ENCODE assay signal across 15 cellular contexts in the genomic region with DNA sequence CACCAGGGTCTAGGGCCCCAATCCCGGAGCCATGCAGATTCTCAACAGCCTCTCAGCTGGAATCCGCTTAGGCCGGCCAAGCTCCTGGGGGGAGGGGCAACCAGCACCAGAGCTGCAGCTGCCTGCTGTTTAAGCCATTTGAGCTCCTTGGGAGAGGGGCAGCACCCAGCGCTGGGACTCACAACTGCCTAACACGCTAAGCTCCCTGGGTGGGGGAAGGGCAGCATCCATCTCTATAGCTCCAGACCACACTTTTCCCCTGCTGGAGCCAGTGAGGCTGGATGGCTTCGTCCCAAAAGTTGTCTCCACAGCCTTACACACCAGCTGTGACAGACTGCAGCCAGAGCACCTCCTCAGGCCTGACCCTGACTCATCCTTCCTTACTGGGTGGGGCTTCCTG. TPM values are rescaled to one million over a fixed set of nuclear protein-coding genes. Genes with fewer than 3 reads are reported as not detected.
A peak's percentile ranks its signal among the peaks of the same experiment; 100 is the strongest.
DNase-seq lines count a peak whose midpoint lies in the region; ATAC-seq, FAIRE-seq and TF ChIP-seq lines count a peak whose summit lies in the region.
"Had no signal": no experiment of that assay in that cellular context is flagged by ENCODE, and none has a peak within 500 bp of the region (broad histone marks: within the 10 kb centered on the region; RNA-seq: fewer than 3 reads in every experiment).

No MANE protein-coding gene starts in this region.

- no peak overlapping the region for H3K27ac Mint-ChIP-seq in GM23338
- no peak overlapping the region for H3K27ac Mint-ChIP-seq in T-helper 2 cell treated with Interferon-gamma antibody and Interleukin-4, amounts not matched to agents 5 μg/mL and 100 μg/mL, for 36 hours
- H3K27ac Mint-ChIP-seq: CD8-positive, alpha-beta T cell; memory B cell had no signal

- no peak overlapping the region for H3K23ac ChIP-seq in H1 (ENCODE audit: insufficient read length)

- no peak for TF ChIP-seq RAD21 in H1 (IDR thresholded peaks at IDR 0.05 in 1 of 2, conservative IDR thresholded peaks at IDR 0.05 in 1 of 2; ENCODE audit: low read depth in 2 of 2, low read length in 2 of 2)

- H2BK12ac ChIP-seq in H1 (ENCODE audit: low read depth, low read length) = 0 out of 2 replicates have a peak overlapping the region, but pooled peaks have one; percentile 43

- FAIRE-seq in H1 (lab: Jason Lieb, UNC) = no peak

- H3K27me3 Mint-ChIP-seq in GM23338 (ENCODE audit: insufficient read depth, low read depth, poor library complexity) = no peaks in the 10 kb centered on the region
- H3K27me3 Mint-ChIP-seq in T-helper 2 cell treated with Interferon-gamma antibody and Interleukin-4, amounts not matched to agents 5 μg/mL and 100 μg/mL, for 36 hours (ENCODE audit: low read depth) = no peaks in the 10 kb centered on the region

- no peak overlapping the region for H2BK20ac ChIP-seq in H1 (ENCODE audit: low read length)

- no peak overlapping the region for H3K4me3 Mint-ChIP-seq in GM23338
- H3K4me3 Mint-ChIP-seq in T-helper 2 cell treated with Interferon-gamma antibody and Interleukin-4, amounts not matched to agents 5 μg/mL and 100 μg/mL, for 36 hours = no peak overlapping the region
- H3K4me3 Mint-ChIP-seq: CD8-positive, alpha-beta T cell; memory B cell had no signal

- H3K36me3 ChIP-seq in GM23338 (ENCODE audit: insufficient read depth) (no peaks in the 10 kb centered on the region), H1 (ENCODE audit: control insufficient read depth in 2 of 4, insufficient read depth in 4 of 4, low read length in 3 of 4) (no peaks in the 10 kb centered on the region)
- H3K36me3 ChIP-seq: neutrophil, right lobe of liver, tibial artery had no signal

- H3K27ac ChIP-seq in GM23338 (ENCODE audit: low read depth) = no peak overlapping the region
- no peak overlapping the region for H3K27ac ChIP-seq in H1 (ENCODE audit: low read depth, low read length)
- H3K27ac ChIP-seq: neutrophil, right lobe of liver, tibial artery had no signal

- no peak overlapping the region for H2AK5ac ChIP-seq in H1 (ENCODE audit: low read depth, low read length)

- H3K4me1 Mint-ChIP-seq in GM23338 = peaks cover 5% of the 10 kb centered on the region; the same call in 2 of the 3 replicates
- H3K4me1 Mint-ChIP-seq in T-helper 2 cell treated with Interferon-gamma antibody and Interleukin-4, amounts not matched to agents 5 μg/mL and 100 μg/mL, for 36 hours (ENCODE audit: low read depth) = no peaks in the 10 kb centered on the region
- H3K4me1 Mint-ChIP-seq: memory B cell had no signal

- no peak overlapping the region for H3K9ac ChIP-seq in H1 (replicated peaks in 1 of 4; ENCODE audit: extremely low read depth in 1 of 4, low read depth in 3 of 4, low read length in 3 of 4)

- ATAC-seq in GM23338 (peak; percentile 53), HG02678 (IDR thresholded peaks at IDR 0.05; ENCODE audit: unreplicated experiment) (no peak)
- ATAC-seq: CD8-positive, alpha-beta T cell; right lobe of liver had no signal

- H3K79me1 ChIP-seq in H1 (ENCODE audit: low read depth, low read length) = no peaks in the 10 kb centered on the region

- no peak overlapping the region for H4K8ac ChIP-seq in H1 (ENCODE audit: extremely low read depth, insufficient read depth, low read length)

- POLR2A ChIA-PET in H1 (lab: Charles Lee; ENCODE audit: partially characterized antibody) = no interaction called here

- H4K5ac ChIP-seq in H1 (ENCODE audit: insufficient read length, low read depth, low read length) = no peak overlapping the region

- H3K9me3 ChIP-seq in H1 (ENCODE audit: insufficient read depth in 2 of 2, low read depth in 1 of 2, low read length in 1 of 2) = no peaks in the 10 kb centered on the region
- H3K9me3 ChIP-seq: neutrophil, right lobe of liver, tibial artery had no signal

- no peak for TF ChIP-seq POLR2A in H1 (IDR thresholded peaks at IDR 0.05; ENCODE audit: control extremely low read depth in 1 of 2, low read depth in 2 of 2, low read length in 2 of 2)

- H4K20me1 ChIP-seq in GM23338 (replicated peaks; ENCODE audit: insufficient read depth) = no peaks in the 10 kb centered on the region
- H4K20me1 ChIP-seq in H1 (replicated peaks in 1 of 2; ENCODE audit: control insufficient read depth in 1 of 2, insufficient read depth in 2 of 2, low read length in 2 of 2) = no peaks in the 10 kb centered on the region

- H3K4me3 ChIP-seq in GM23338 (no peak overlapping the region), H1 (ENCODE audit: extremely low read depth in 1 of 4, insufficient read depth in 2 of 4, low read depth in 3 of 4, low read length in 4 of 4) (no peak overlapping the region)
- H3K4me3 ChIP-seq: right lobe of liver, tibial artery had no signal

- no peaks in the 10 kb centered on the region for H3K36me3 Mint-ChIP-seq in GM23338 (ENCODE audit: low read depth)
- H3K36me3 Mint-ChIP-seq in T-helper 2 cell treated with Interferon-gamma antibody and Interleukin-4, amounts not matched to agents 5 μg/mL and 100 μg/mL, for 36 hours (ENCODE audit: low read depth) = no peaks in the 10 kb centered on the region
- H3K36me3 Mint-ChIP-seq: CD8-positive, alpha-beta T cell; memory B cell had no signal

- peaks cover 5% of the 10 kb centered on the region; the same call in 1 of the 2 replicates for H3K27me3 ChIP-seq in GM23338 (ENCODE audit: insufficient read depth)
- no peaks in the 10 kb centered on the region for H3K27me3 ChIP-seq in H1 (replicated peaks in 1 of 4; ENCODE audit: control insufficient read depth in 3 of 4, extremely low read depth in 1 of 4, insufficient read depth in 3 of 4, low read length in 3 of 4)
- H3K27me3 ChIP-seq: neutrophil, right lobe of liver had no signal

- no peak for TF ChIP-seq EP300 in H1 (IDR thresholded peaks at IDR 0.05; ENCODE audit: borderline replicate concordance in 1 of 2, low read depth in 2 of 2, low read length in 2 of 2)

- DNase-seq in GM23338 (ENCODE audit: low spot score) (peak; percentile 59), NCI-H446 (lab: John Stamatoyannopoulos, UW) (peak; percentile 55 to 90), H1 (ENCODE audit: low read depth in 1 of 2, low spot score in 2 of 2) (no peak), posterior vena cava (ENCODE audit: low spot score) (peak; percentile 68), MV-4-11 (lab: John Stamatoyannopoulos, UW) (no peak)
- DNase-seq in T-helper 2 cell treated with Interferon-gamma antibody and Interleukin-4, amounts not matched to agents 5 μg/mL and 100 μg/mL, for 36 hours (ENCODE audit: low spot score) = no peak
- DNase-seq: activated effector memory CD4-positive, alpha-beta T cell treated with Interleukin-2 at 50 U/mL for 16 hours; CD8-positive, alpha-beta T cell; right lobe of liver; stimulated activated CD4-positive, alpha-beta T cell treated with anti-CD3 and anti-CD28 coated beads, Interleukin-4, amount 100 ng/mL, for 1 hour; tibial artery had no signal

- 0 out of 2 replicates have a peak, but pooled peaks cover 6% of the 10 kb centered on the region for H3K9me2 ChIP-seq in GM23338 (ENCODE audit: insufficient read depth)

- H3K9me3 Mint-ChIP-seq in GM23338 = peaks cover 8% of the 10 kb centered on the region; the same call in 2 of the 3 replicates
- no peaks in the 10 kb centered on the region for H3K9me3 Mint-ChIP-seq in T-helper 2 cell treated with Interferon-gamma antibody and Interleukin-4, amounts not matched to agents 5 μg/mL and 100 μg/mL, for 36 hours

- no peaks in the 10 kb centered on the region for H3K23me2 ChIP-seq in H1 (ENCODE audit: low read depth, low read length)

- CTCF ChIA-PET in H1 (lab: Charles Lee; ENCODE audit: partially characterized antibody) = no interaction called here

- no peak overlapping the region for H3K14ac ChIP-seq in H1 (ENCODE audit: insufficient read length)

- H3K18ac ChIP-seq in H1 (ENCODE audit: extremely low read depth, low read length) = peak overlapping the region; percentile 48

- H2BK120ac ChIP-seq in H1 (replicated peaks; ENCODE audit: low read depth, low read length) = no peak overlapping the region

- H2BK15ac ChIP-seq in H1 (ENCODE audit: low read length) = 0 out of 2 replicates have a peak overlapping the region, but pooled peaks have one; percentile 46

- H3K4me1 ChIP-seq in GM23338 (ENCODE audit: insufficient read depth) (peaks cover 9% of the 10 kb centered on the region; the same call in 1 of the 2 replicates), H1 (replicated peaks in 1 of 4; ENCODE audit: control insufficient read depth in 3 of 4, insufficient read depth in 4 of 4, low read length in 3 of 4) (peaks cover 0 to 7% (median 3%) of the 10 kb centered on the region in 4 experiments; a peak in 3 of 7 replicates)
- H3K4me1 ChIP-seq: right lobe of liver, tibial artery had no signal

- TF ChIP-seq CTCF in GM23338 (conservative IDR thresholded peaks at IDR 0.05; ENCODE audit: low read depth in 2 of 2) (no peak), H1 (IDR thresholded peaks at IDR 0.05; ENCODE audit: control extremely low read depth in 1 of 3, insufficient read depth in 1 of 3, low read depth in 1 of 3, low read length in 3 of 3) (no peak)

- H2AFZ ChIP-seq in GM23338 = peak overlapping the region; percentile 92
- H2AFZ ChIP-seq in H1 (ENCODE audit: low read length) = no peak overlapping the region

- H3K4ac ChIP-seq in H1 (replicated peaks; ENCODE audit: insufficient read length, low read depth, low read length) = no peak overlapping the region

- H3K56ac ChIP-seq in H1 (replicated peaks; ENCODE audit: insufficient read length, low read depth, low read length) = no peak overlapping the region

- no peaks in the 10 kb centered on the region for H3K79me2 ChIP-seq in GM23338 (replicated peaks; ENCODE audit: insufficient read depth)
- H3K79me2 ChIP-seq in H1 (ENCODE audit: control insufficient read depth in 1 of 2, insufficient read depth in 2 of 2, low read length in 2 of 2) = no peaks in the 10 kb centered on the region

- H4K91ac ChIP-seq in H1 (replicated peaks; ENCODE audit: insufficient read length, low read length) = no peak overlapping the region

- H2BK5ac ChIP-seq in H1 (ENCODE audit: low read depth, low read length) = no peak overlapping the region

- intact Hi-C loops in posterior vena cava (cut with DNase I) = no loop called here

- H3K4me2 ChIP-seq in GM23338 = 0 out of 2 replicates have a peak overlapping the region, but pooled peaks have one; percentile 32
- 0 out of 4 replicates have a peak overlapping the region, but pooled peaks of 1 of the 2 experiments have one; percentile 10 for H3K4me2 ChIP-seq in H1 (ENCODE audit: insufficient read depth in 1 of 2, low read depth in 2 of 2, low read length in 2 of 2)

- 79% methylated on average over 5 of the region's 6 CpGs; no CpG with 5 or more reads in 1 of the 2 experiments for WGBS in H1 (ENCODE audit: extremely low coverage in 1 of 2, insufficient coverage in 1 of 2, insufficient read length in 1 of 2, insufficient replicate concordance in 2 of 2, low coverage in 1 of 2, low lambda C conversion rate in 2 of 2, missing lambda C conversion rate in 1 of 2), 2 experiments

- H3F3A ChIP-seq in GM23338 (replicated peaks; ENCODE audit: low read depth) = no peaks in the 10 kb centered on the region

RNA-seq across cellular contexts. Expression of a gene that starts 6.9 kb away (rescaled TPM):
- total RNA-seq in GM23338 (2014; rRNA removed; shearing (Covaris generic)) = 0.24 and 0.43 TPM in 2 replicates
- 0.07 TPM in 1 of 2 replicates, not detected in the other for polyA plus RNA-seq in GM23338 (2016; fragmentation: Nextera tagmentation; extraction: Ambion mirVana)
- 0.13 TPM in 1 of 2 replicates, not detected in the other for total RNA-seq in H1 (2021; fragmentation: NEBNext Ultra II Directional; extraction: Animal tissue kit (Norgen Biotek cat#: 25700))
- polyA plus RNA-seq in H1 (2011; rRNA removed) = 0.02 and 0.05 TPM in 2 replicates
- polyA plus RNA-seq in H1 (2011; cell fraction: cytosol; rRNA removed) = 0.04 TPM
- polyA plus RNA-seq in H1 (2011; cell fraction: nucleus; rRNA removed) = not detected
- 0.05 TPM in 1 of 4 replicates, not detected in the others for polyA plus RNA-seq in H1 (2012, experiment 1 of 2)
- polyA plus RNA-seq in H1 (2012, experiment 2 of 2) = 0.03 TPM
- 0.06 TPM for polyA plus RNA-seq in H1 (2013, experiment 1 of 2)
- polyA plus RNA-seq in H1 (2013, experiment 2 of 2) = 0.04 TPM
- polyA minus RNA-seq in H1 (2011; rRNA and poly(A)+ RNA removed) = 0.10 and 0.19 TPM in 2 replicates
- not detected for polyA minus RNA-seq in H1 (2011; cell fraction: cytosol; rRNA and poly(A)+ RNA removed)
- 0.60 TPM for polyA minus RNA-seq in H1 (2011; cell fraction: nucleus; rRNA and poly(A)+ RNA removed)
- 10 to 100 TPM in 1 of 2 donors, 1 to 10 TPM in 1; 9.5 to 16.1 TPM for total RNA-seq in posterior vena cava
- total RNA-seq: CD8-positive, alpha-beta T cell; OCI-LY7 had no signal

Comparison
In these comparisons a context has a peak if more than half of its experiments do, and no peak if none do; other contexts are left out.
1. DNase-seq: peak in GM23338 (single experiment), NCI-H446 (2 of 2) and posterior vena cava (single experiment); none in H1 (0 of 2), MV-4-11 (single experiment) and T-helper 2 cell treated with Interferon-gamma antibody and Interleukin-4, amounts not matched to agents 5 μg/mL and 100 μg/mL, for 36 hours (single experiment).